Comparison of ENCODE assay signal across 21 cellular contexts in genomic region chr6:21653902-21654301, GRCh38.
"Had no signal": no experiment of that assay in that cellular context is flagged by ENCODE, and none has a peak within 500 bp of the region (broad histone marks: within the 10 kb centered on the region; RNA-seq: fewer than 3 reads in every experiment).

No MANE protein-coding gene starts in this region.

- DNase-seq: activated B cell treated with CpG ODN at 0.5 μM for 24 hours; activated CD4-positive, alpha-beta T cell treated with anti-CD3 and anti-CD28 coated beads, Interleukin-2, amount 10 ng/mL, durations not matched to agents 24 days and 14 days; activated CD8-positive, alpha-beta memory T cell treated with anti-CD3 and anti-CD28 coated beads, Interleukin-2, amount 50 U/mL, for 4 hours; activated CD8-positive, alpha-beta T cell treated with anti-CD3 and anti-CD28 coated beads, Interleukin-2, amount 10 ng/mL, durations not matched to agents 7 days and 5 days; activated effector memory CD4-positive, alpha-beta T cell treated with anti-CD3 and anti-CD28 coated beads, Interleukin-2, amount 50 U/mL, for 16 hours; activated naive CD8-positive, alpha-beta T cell treated with anti-CD3 and anti-CD28 coated beads for 36 hours; activated T-cell treated with anti-CD3 and anti-CD28 coated beads, Interleukin-2, amount 50 U/mL, for 48 hours; amygdala; brain microvascular endothelial cell; foreskin keratinocyte; left ventricle myocardium superior; natural killer cell; nucleus accumbens; retina; stimulated activated CD4-positive, alpha-beta T cell treated with anti-CD3 and anti-CD28 coated beads, Interleukin-12 subunit alpha, Interleukin-12 subunit beta, amount 100 ng/mL, for 4 hours; stimulated activated CD4-positive, alpha-beta T cell treated with anti-CD3 and anti-CD28 coated beads, Interleukin-2, amount 100 ng/mL, for 24 hours; T-helper 2 cell had no signal

- H3K4me1 Mint-ChIP-seq: activated B cell treated with CpG ODN at 0.5 μM for 24 hours; activated CD4-positive, alpha-beta T cell treated with anti-CD3 and anti-CD28 coated beads, Interleukin-2, amount 10 ng/mL, durations not matched to agents 24 days and 14 days; activated naive CD8-positive, alpha-beta T cell treated with anti-CD3 and anti-CD28 coated beads for 36 hours; central memory CD8-positive, alpha-beta T cell; memory B cell; natural killer cell; stimulated activated effector memory CD8-positive, alpha-beta T cell treated with anti-CD3 and anti-CD28 coated beads, Interleukin-12 subunit alpha, Interleukin-12 subunit beta, amount 100 ng/mL, for 72 hours had no signal

- H3K36me3 ChIP-seq: brain microvascular endothelial cell had no signal

- H3K27me3 ChIP-seq: brain microvascular endothelial cell, foreskin keratinocyte had no signal

- H3K4me3 ChIP-seq: coronary artery had no signal

- H3K9me3 Mint-ChIP-seq: activated CD4-positive, alpha-beta T cell treated with anti-CD3 and anti-CD28 coated beads, Interleukin-2, amount 10 ng/mL, durations not matched to agents 24 days and 14 days had no signal

- H3K27ac Mint-ChIP-seq: activated B cell treated with CpG ODN at 0.5 μM for 24 hours; activated CD4-positive, alpha-beta T cell treated with anti-CD3 and anti-CD28 coated beads, Interleukin-2, amount 10 ng/mL, durations not matched to agents 24 days and 14 days; activated CD8-positive, alpha-beta T cell treated with anti-CD3 and anti-CD28 coated beads, Interleukin-2, amount 10 ng/mL, durations not matched to agents 7 days and 5 days; activated naive CD8-positive, alpha-beta T cell treated with anti-CD3 and anti-CD28 coated beads for 36 hours; memory B cell; natural killer cell; stimulated activated effector memory CD8-positive, alpha-beta T cell treated with anti-CD3 and anti-CD28 coated beads, Interleukin-12 subunit alpha, Interleukin-12 subunit beta, amount 100 ng/mL, for 72 hours had no signal

- ATAC-seq: activated CD8-positive, alpha-beta T cell treated with anti-CD3 and anti-CD28 coated beads, Interleukin-2, amount 10 ng/mL, durations not matched to agents 7 days and 5 days; foreskin keratinocyte; left ventricle myocardium superior; natural killer cell; stimulated activated effector memory CD8-positive, alpha-beta T cell treated with anti-CD3 and anti-CD28 coated beads, Interleukin-12 subunit alpha, Interleukin-12 subunit beta, amount 100 ng/mL, for 72 hours had no signal

- H3K36me3 Mint-ChIP-seq: activated naive CD8-positive, alpha-beta T cell treated with anti-CD3 and anti-CD28 coated beads for 36 hours; memory B cell; natural killer cell; stimulated activated effector memory CD8-positive, alpha-beta T cell treated with anti-CD3 and anti-CD28 coated beads, Interleukin-12 subunit alpha, Interleukin-12 subunit beta, amount 100 ng/mL, for 72 hours had no signal

- H3K4me3 Mint-ChIP-seq: activated B cell treated with CpG ODN at 0.5 μM for 24 hours; activated CD4-positive, alpha-beta T cell treated with anti-CD3 and anti-CD28 coated beads, Interleukin-2, amount 10 ng/mL, durations not matched to agents 24 days and 14 days; activated CD8-positive, alpha-beta T cell treated with anti-CD3 and anti-CD28 coated beads, Interleukin-2, amount 10 ng/mL, durations not matched to agents 7 days and 5 days; activated naive CD8-positive, alpha-beta T cell treated with anti-CD3 and anti-CD28 coated beads for 36 hours; central memory CD8-positive, alpha-beta T cell; memory B cell; natural killer cell; stimulated activated effector memory CD8-positive, alpha-beta T cell treated with anti-CD3 and anti-CD28 coated beads, Interleukin-12 subunit alpha, Interleukin-12 subunit beta, amount 100 ng/mL, for 72 hours had no signal

- H3K4me1 ChIP-seq: foreskin keratinocyte had no signal

- H3K27ac ChIP-seq: brain microvascular endothelial cell, coronary artery, foreskin keratinocyte had no signal
